ENCODE assay signal across 6 cellular contexts in the genomic region with DNA sequence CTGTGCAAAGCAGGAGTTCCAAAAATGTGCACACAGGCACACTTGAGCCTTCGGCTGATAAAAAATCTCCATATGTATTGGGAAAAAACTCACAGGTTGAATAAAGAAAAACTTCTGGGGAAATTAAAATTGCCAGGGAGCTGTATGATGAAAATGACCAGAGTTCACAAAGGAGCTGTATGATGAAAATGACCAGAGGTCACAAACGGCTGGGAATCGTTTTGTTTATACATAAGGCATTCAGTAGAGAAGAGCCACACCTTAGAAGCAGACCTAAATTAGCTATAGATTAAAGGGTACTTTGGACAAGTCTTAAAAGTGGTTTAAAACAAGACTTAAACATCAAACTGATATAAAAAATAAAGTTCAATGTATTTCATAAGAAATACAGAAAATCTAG.
"Had no signal": no experiment of that assay in that cellular context is flagged by ENCODE, and none has a peak within 500 bp of the region (broad histone marks: within the 10 kb centered on the region; RNA-seq: fewer than 3 reads in every experiment).

No MANE protein-coding gene starts in this region.

- H3K27ac ChIP-seq: HL-60 had no signal

- H3K4me2 ChIP-seq: GM23338 had no signal

- ATAC-seq: GM23338, HepG2 had no signal

- H3K4me3 ChIP-seq: GM23338 had no signal

- H2AFZ ChIP-seq: GM23338 had no signal

- DNase-seq: H9, HCEC 1CT, KBM-7 had no signal
